12 cellular contexts compared by ENCODE assay signal in genomic region chr14:70803321-70804110, GRCh38. TPM values are rescaled to one million over a fixed set of nuclear protein-coding genes. Genes with fewer than 3 reads are reported as not detected.
A peak's percentile ranks its signal among the peaks of the same experiment; 100 is the strongest.
DNase-seq lines count a peak whose midpoint lies in the region; ATAC-seq and TF ChIP-seq lines count a peak whose summit lies in the region.
"Had no signal": no experiment of that assay in that cellular context is flagged by ENCODE, and none has a peak within 500 bp of the region (broad histone marks: within the 10 kb centered on the region; RNA-seq: fewer than 3 reads in every experiment).

No MANE protein-coding gene starts in this region.

- no peak for TF ChIP-seq CTCF in GM12865 (IDR thresholded peaks at IDR 0.05; ENCODE audit: insufficient read depth, low read depth, low read length, missing control alignments)
- no peak for TF ChIP-seq CTCF in testis (IDR thresholded peaks at IDR 0.05)

- no peaks in the 10 kb centered on the region for H3K27me3 Mint-ChIP-seq in stimulated activated naive CD8-positive, alpha-beta T cell treated with anti-CD3 and anti-CD28 coated beads, Interleukin-15, amount 100 ng/mL, for 72 hours
- H3K27me3 Mint-ChIP-seq: activated naive CD8-positive, alpha-beta T cell treated with anti-CD3 and anti-CD28 coated beads, Interleukin-2, amount 10 ng/mL, durations not matched to agents 7 days and 5 days had no signal

- no peaks in the 10 kb centered on the region for H3K36me3 ChIP-seq in testis (ENCODE audit: low read depth, missing control alignments)

- H3K9me3 ChIP-seq in testis: no peaks in the 10 kb centered on the region
- H3K9me3 ChIP-seq: SK-N-SH had no signal

- no peak for TF ChIP-seq POLR2A in testis (IDR thresholded peaks at IDR 0.05)

- WGBS in testis, 2 donors: 85 to 93% methylated on average over 3 of the region's 3 CpGs

- peaks cover 33% of the 10 kb centered on the region for H3K4me1 Mint-ChIP-seq in stimulated activated naive CD8-positive, alpha-beta T cell treated with anti-CD3 and anti-CD28 coated beads, Interleukin-15, amount 100 ng/mL, for 72 hours

- ATAC-seq in GM19463 (IDR thresholded peaks at IDR 0.05; ENCODE audit: unreplicated experiment): peak; percentile 90
- ATAC-seq in HG03045 (IDR thresholded peaks at IDR 0.05; ENCODE audit: unreplicated experiment): peak; percentile 69
- ATAC-seq in stimulated activated naive CD8-positive, alpha-beta T cell treated with anti-CD3 and anti-CD28 coated beads, Interleukin-15, amount 100 ng/mL, for 72 hours: no peak

- intact Hi-C loops in testis (cut with DNase I; ENCODE audit: low total_unique reads): no loop called here

- H3K4me3 Mint-ChIP-seq in stimulated activated naive CD8-positive, alpha-beta T cell treated with anti-CD3 and anti-CD28 coated beads, Interleukin-15, amount 100 ng/mL, for 72 hours: no peak overlapping the region
- H3K4me3 Mint-ChIP-seq: activated CD4-positive, alpha-beta memory T cell treated with anti-CD3 and anti-CD28 coated beads, Interleukin-2, amount 10 ng/mL, durations not matched to agents 7 days and 5 days; activated naive CD8-positive, alpha-beta T cell treated with anti-CD3 and anti-CD28 coated beads, Interleukin-2, amount 10 ng/mL, durations not matched to agents 7 days and 5 days had no signal

- no peaks in the 10 kb centered on the region for H3K9me3 Mint-ChIP-seq in stimulated activated naive CD8-positive, alpha-beta T cell treated with anti-CD3 and anti-CD28 coated beads, Interleukin-15, amount 100 ng/mL, for 72 hours
- H3K9me3 Mint-ChIP-seq: activated CD4-positive, alpha-beta memory T cell treated with anti-CD3 and anti-CD28 coated beads, Interleukin-2, amount 10 ng/mL, durations not matched to agents 7 days and 5 days; activated naive CD8-positive, alpha-beta T cell treated with anti-CD3 and anti-CD28 coated beads, Interleukin-2, amount 10 ng/mL, durations not matched to agents 7 days and 5 days had no signal

- H3K4me1 ChIP-seq in testis: no peaks in the 10 kb centered on the region

- H3K27me3 ChIP-seq in testis: no peaks in the 10 kb centered on the region

- H3K27ac Mint-ChIP-seq in stimulated activated naive CD8-positive, alpha-beta T cell treated with anti-CD3 and anti-CD28 coated beads, Interleukin-15, amount 100 ng/mL, for 72 hours: no peak overlapping the region
- H3K27ac Mint-ChIP-seq: activated CD4-positive, alpha-beta memory T cell treated with anti-CD3 and anti-CD28 coated beads, Interleukin-2, amount 10 ng/mL, durations not matched to agents 7 days and 5 days; activated naive CD8-positive, alpha-beta T cell treated with anti-CD3 and anti-CD28 coated beads, Interleukin-2, amount 10 ng/mL, durations not matched to agents 7 days and 5 days had no signal

- DNase-seq in GM12865 (ENCODE audit: low read depth) (peak; percentile 82), NOMO-1 (lab: John Stamatoyannopoulos, UW; ENCODE audit: unreplicated experiment in 2 of 2) (peak; percentile 77 to 81), testis (no peak)
- DNase-seq in stimulated activated naive CD8-positive, alpha-beta T cell treated with anti-CD3 and anti-CD28 coated beads, Interleukin-15, amount 100 ng/mL, for 72 hours: no peak
- no peak for DNase-seq in stimulated activated CD4-positive, alpha-beta T cell treated with anti-CD3 and anti-CD28 coated beads, Interleukin-2, amount 100 ng/mL, for 48 hours
- DNase-seq in stimulated activated CD4-positive, alpha-beta T cell treated with anti-CD3 and anti-CD28 coated beads, Interleukin-4, amount 100 ng/mL, for 24 hours: no peak
- DNase-seq: activated CD4-positive, alpha-beta memory T cell treated with anti-CD3 and anti-CD28 coated beads, Interleukin-2, amount 10 ng/mL, durations not matched to agents 7 days and 5 days; activated naive CD8-positive, alpha-beta T cell treated with anti-CD3 and anti-CD28 coated beads, Interleukin-2, amount 10 ng/mL, durations not matched to agents 7 days and 5 days; effector CD8-positive, alpha-beta T cell; SK-N-SH had no signal

- H3K4me3 ChIP-seq in GM12865 (ENCODE audit: low read depth, low read length): no peak overlapping the region
- H3K4me3 ChIP-seq in testis: no peak overlapping the region

- H3K27ac ChIP-seq in testis: no peak overlapping the region

RNA-seq across cellular contexts. Expression of gene MAP3K9, which starts 5.8 kb away (rescaled TPM):
- 10 to 100 TPM; 17.4 to 22.5 TPM for total RNA-seq in testis
- polyA plus RNA-seq in testis (ENCODE audit: insufficient read depth, low read depth, low replicate concordance): 18.0 TPM

Comparison
In these comparisons a context has a peak if more than half of its experiments do, and no peak if none do; other contexts are left out.
1. DNase-seq: peak in GM12865 (single experiment) and NOMO-1 (2 of 2); none in stimulated activated naive CD8-positive, alpha-beta T cell treated with anti-CD3 and anti-CD28 coated beads, Interleukin-15, amount 100 ng/mL, for 72 hours (0 of 2), stimulated activated CD4-positive, alpha-beta T cell treated with anti-CD3 and anti-CD28 coated beads, Interleukin-2, amount 100 ng/mL, for 48 hours (0 of 2), stimulated activated CD4-positive, alpha-beta T cell treated with anti-CD3 and anti-CD28 coated beads, Interleukin-4, amount 100 ng/mL, for 24 hours (single experiment) and testis (single experiment).